Comparison of ENCODE assay signal across 8 cellular contexts in the genomic region with DNA sequence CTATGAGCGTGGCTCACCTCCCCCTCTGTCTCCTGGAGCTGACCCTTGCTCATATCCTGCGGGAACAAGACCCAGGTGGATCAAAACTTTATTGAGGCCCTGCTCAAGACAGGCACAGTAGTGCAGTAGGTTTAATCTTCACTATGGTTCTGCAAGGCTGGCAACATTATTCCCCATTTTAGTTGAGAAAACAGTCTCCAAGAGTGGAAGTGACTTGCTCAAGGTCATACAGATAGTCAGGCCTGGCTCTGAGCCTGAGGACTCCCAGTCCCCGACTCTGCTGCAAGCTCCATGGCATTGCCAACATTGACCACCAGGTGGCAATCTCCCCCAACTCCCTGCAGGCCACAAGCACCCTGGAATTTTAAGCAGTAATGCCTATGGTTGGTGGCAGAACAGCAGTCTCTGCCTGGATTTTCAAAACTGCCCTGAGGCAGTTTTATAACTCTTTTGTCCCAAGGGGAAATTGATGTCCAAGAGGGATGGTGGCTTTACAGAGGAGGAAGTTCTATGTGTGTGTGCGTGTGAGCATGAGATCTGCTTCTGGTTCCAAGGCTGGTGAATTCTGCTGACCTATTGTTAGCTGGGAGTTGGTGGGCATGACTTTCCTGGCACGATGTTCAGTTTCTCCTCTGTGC. TPM values are rescaled to one million over a fixed set of nuclear protein-coding genes. Genes with fewer than 3 reads are reported as not detected.
DNase-seq lines count a peak whose midpoint lies in the region; ATAC-seq, FAIRE-seq and TF ChIP-seq lines count a peak whose summit lies in the region.

No MANE protein-coding gene starts in this region.

- WGBS in hepatocyte (ENCODE audit: low lambda C conversion rate, missing lambda C conversion rate): 73% methylated on average over 5 of the region's 5 CpGs

- DNase-seq in EH (ENCODE audit: low read depth) (peak; percentile 83), HEK293T (ENCODE audit: extremely low spot score) (peak; percentile 86), NCI-H146 treated with DMSO at 0.1 percent for 48 hours (lab: John Stamatoyannopoulos, UW; ENCODE audit: unreplicated experiment) (peak; percentile 8), T-helper 9 cell (peak; percentile 66), astrocyte (ENCODE audit: low read depth) (peak; percentile 47), hepatocyte (ENCODE audit: low spot score) (peak; percentile 84), skeletal muscle cell (ENCODE audit: low read depth) (peak; percentile 43)

- H3K27ac ChIP-seq in astrocyte (ENCODE audit: low read depth, low read length) (no peak overlapping the region), hepatocyte (no peak overlapping the region)

- no peak overlapping the region for H3K27ac Mint-ChIP-seq in astrocyte (ENCODE audit: unreplicated experiment)

- H3K4me2 ChIP-seq in astrocyte (ENCODE audit: low read length) (no peak overlapping the region), hepatocyte (no peak overlapping the region)

- H3K4me1 ChIP-seq in astrocyte (ENCODE audit: insufficient read depth, low read length): no peaks in the 10 kb centered on the region
- H3K4me1 ChIP-seq in hepatocyte (ENCODE audit: insufficient read depth): no peaks in the 10 kb centered on the region

- CTCF ChIA-PET in HEK293T (lab: Yijun Ruan, JAX): interaction anchor here (0.6 to 1.9 kb wide), 11 partner anchors 9 to 182 kb away, joined by 3 to 11 read pairs (median 4); no protein-coding TSS in a partner anchor

- H3K4me3 ChIP-seq in astrocyte (ENCODE audit: insufficient read depth, low read depth, low read length) (no peak overlapping the region), hepatocyte (no peak overlapping the region), skeletal muscle cell (ENCODE audit: low read depth, low read length) (no peak overlapping the region)

- H3K27me3 ChIP-seq in astrocyte (ENCODE audit: insufficient read depth, low read length): no peaks in the 10 kb centered on the region
- no peaks in the 10 kb centered on the region for H3K27me3 ChIP-seq in hepatocyte

- no peaks in the 10 kb centered on the region for H3K9me3 ChIP-seq in astrocyte (ENCODE audit: insufficient read depth, low read depth, low read length)
- no peaks in the 10 kb centered on the region for H3K9me3 ChIP-seq in hepatocyte (ENCODE audit: low read depth)

- no peak for FAIRE-seq in astrocyte (lab: Jason Lieb, UNC)

- H3K36me3 Mint-ChIP-seq in astrocyte (ENCODE audit: low read depth, unreplicated experiment): peaks cover 8% of the 10 kb centered on the region

- no peaks in the 10 kb centered on the region for H4K20me1 ChIP-seq in astrocyte (ENCODE audit: insufficient read depth, low read length)
- H4K20me1 ChIP-seq in hepatocyte (ENCODE audit: insufficient read depth, poor library complexity, severe bottlenecking): no peaks in the 10 kb centered on the region

- H3K4me1 Mint-ChIP-seq in astrocyte (ENCODE audit: low read depth, unreplicated experiment): peaks cover 5% of the 10 kb centered on the region

- no peak overlapping the region for H3K9ac ChIP-seq in astrocyte (ENCODE audit: low read length)

- no peaks in the 10 kb centered on the region for H3K36me3 ChIP-seq in astrocyte (ENCODE audit: insufficient read depth, low read length)
- no peaks in the 10 kb centered on the region for H3K36me3 ChIP-seq in hepatocyte (replicated peaks; ENCODE audit: insufficient read depth, low read depth)

- H3K79me2 ChIP-seq in astrocyte (ENCODE audit: insufficient read depth, low read length) (no peaks in the 10 kb centered on the region), hepatocyte (no peaks in the 10 kb centered on the region)

- H2AFZ ChIP-seq in astrocyte (ENCODE audit: low read depth, low read length): no peak overlapping the region
- no peak overlapping the region for H2AFZ ChIP-seq in hepatocyte

- no peaks in the 10 kb centered on the region for H3K9me2 ChIP-seq in hepatocyte (replicated peaks; ENCODE audit: insufficient read depth)

- peaks cover 9% of the 10 kb centered on the region for H3K27me3 Mint-ChIP-seq in astrocyte (ENCODE audit: low read depth, unreplicated experiment)

- POLR2A ChIA-PET in HEK293T (lab: Yijun Ruan, JAX): interaction anchor here (0.9 kb wide), 1 partner anchor 126 kb away, joined by 3 read pairs; no protein-coding TSS in a partner anchor

- H3K4me3 Mint-ChIP-seq in astrocyte (ENCODE audit: unreplicated experiment): no peak overlapping the region

- H3K9me3 Mint-ChIP-seq in astrocyte (ENCODE audit: unreplicated experiment): peaks cover 16% of the 10 kb centered on the region

- TF ChIP-seq CTCF in astrocyte (IDR thresholded peaks at IDR 0.05; ENCODE audit: insufficient read depth, low read depth, low read length) (peak; percentile 98), hepatocyte (IDR thresholded peaks at IDR 0.05; ENCODE audit: poor library complexity) (peak; percentile 90)

- no peak for ATAC-seq in GM18858 (IDR thresholded peaks at IDR 0.05; ENCODE audit: unreplicated experiment)

TF ChIP-seq in HEK293T, 16 proteins besides CTCF, POLR2A, EP300 and RAD21:
- no peak for TF ChIP-seq SUZ12 (IDR thresholded peaks at IDR 0.05)
- TF ChIP-seq HDGF (IDR thresholded peaks at IDR 0.05; ENCODE audit: borderline replicate concordance): no peak
- TF ChIP-seq NFRKB (IDR thresholded peaks at IDR 0.05): no peak
- TF ChIP-seq FOXA1 (IDR thresholded peaks at IDR 0.05): no peak
- TF ChIP-seq FOXK2 (IDR thresholded peaks at IDR 0.05): no peak
- TF ChIP-seq TARDBP (IDR thresholded peaks at IDR 0.05): no peak
- TF ChIP-seq, protein P1, sequence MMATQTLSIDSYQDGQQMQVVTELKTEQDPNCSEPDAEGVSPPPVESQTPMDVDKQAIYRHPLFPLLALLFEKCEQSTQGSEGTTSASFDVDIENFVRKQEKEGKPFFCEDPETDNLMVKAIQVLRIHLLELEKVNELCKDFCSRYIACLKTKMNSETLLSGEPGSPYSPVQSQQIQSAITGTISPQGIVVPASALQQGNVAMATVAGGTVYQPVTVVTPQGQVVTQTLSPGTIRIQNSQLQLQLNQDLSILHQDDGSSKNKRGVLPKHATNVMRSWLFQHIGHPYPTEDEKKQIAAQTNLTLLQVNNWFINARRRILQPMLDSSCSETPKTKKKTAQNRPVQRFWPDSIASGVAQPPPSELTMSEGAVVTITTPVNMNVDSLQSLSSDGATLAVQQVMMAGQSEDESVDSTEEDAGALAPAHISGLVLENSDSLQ (IDR thresholded peaks at IDR 0.05): no peak
- no peak for TF ChIP-seq ELF4 (IDR thresholded peaks at IDR 0.05)
- no peak for TF ChIP-seq L3MBTL2 (conservative IDR thresholded peaks at IDR 0.05)

RNA-seq across cellular contexts. Expression of a gene that starts 34.1 kb away (rescaled TPM):
- 8.6 and 9.7 TPM in 2 replicates for total RNA-seq in astrocyte
- total RNA-seq in hepatocyte: 11.7 and 12.4 TPM in 2 replicates
- polyA plus RNA-seq in hepatocyte: 4.3 and 5.1 TPM in 2 replicates

Comparison
In these comparisons a context has a peak if more than half of its experiments do, and no peak if none do; other contexts are left out.
1. DNase-seq: peak in every context shown above with its lines; median percentile 86 in HEK293T; 84 in hepatocyte; 83 in EH; 66 in T-helper 9 cell; 47 in astrocyte; 43 in skeletal muscle cell; 8 in NCI-H146 treated with DMSO at 0.1 percent for 48 hours.